Comparison of ENCODE assay signal across 10 cellular contexts in the genomic region with DNA sequence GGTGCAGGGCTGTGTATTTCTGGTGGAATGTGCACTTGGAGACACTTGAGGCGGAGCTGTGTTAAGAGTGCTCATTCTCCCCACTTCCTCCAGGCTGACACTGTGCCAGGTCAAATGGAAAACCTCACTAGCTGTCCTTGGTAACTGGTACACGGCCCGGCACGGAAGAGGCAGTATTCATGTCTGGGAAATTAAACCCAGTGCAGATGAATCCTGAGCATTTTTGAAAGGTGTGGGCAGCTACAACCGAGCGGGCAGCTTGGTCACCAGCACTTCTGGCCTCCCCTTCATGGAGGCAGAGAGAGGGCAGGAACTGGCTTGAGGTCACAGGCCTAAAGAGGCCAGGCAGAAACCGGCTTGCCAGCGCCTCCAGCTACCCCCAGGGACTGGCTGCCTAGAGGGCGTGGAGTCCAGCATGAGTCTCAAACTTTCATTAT. TPM values are rescaled to one million over a fixed set of nuclear protein-coding genes. Genes with fewer than 3 reads are reported as not detected.
A peak's percentile ranks its signal among the peaks of the same experiment; 100 is the strongest.
DNase-seq lines count a peak whose midpoint lies in the region; ATAC-seq, FAIRE-seq and TF ChIP-seq lines count a peak whose summit lies in the region.
"Had no signal": no experiment of that assay in that cellular context is flagged by ENCODE, and none has a peak within 500 bp of the region (broad histone marks: within the 10 kb centered on the region; RNA-seq: fewer than 3 reads in every experiment).

No MANE protein-coding gene starts in this region.

- no peak for FAIRE-seq in GM12878 (lab: Jason Lieb, UNC)

- TF ChIP-seq POLR2A in GM12878 (IDR thresholded peaks at IDR 0.05; ENCODE audit: low read depth, low read length) = no peak

- H3K4me1 Mint-ChIP-seq in CD4-positive, CD25-positive, alpha-beta regulatory T cell = peaks cover 0 to 52% (median 30%) of the 10 kb centered on the region in 4 donors
- peaks cover 18 to 44% (median 37%) of the 10 kb centered on the region in 4 donors for H3K4me1 Mint-ChIP-seq in naive thymus-derived CD8-positive, alpha-beta T cell

- no peaks in the 10 kb centered on the region for H3K9me3 ChIP-seq in CD4-positive, CD25-positive, alpha-beta regulatory T cell (ENCODE audit: control insufficient read depth in 2 of 2, low read length in 2 of 2)
- H3K9me3 ChIP-seq in HUES64 (ENCODE audit: insufficient read depth, low read depth, low read length) = no peaks in the 10 kb centered on the region
- H3K9me3 ChIP-seq in GM12878 (replicated peaks; ENCODE audit: control insufficient read depth, insufficient read depth, low read length) = no peaks in the 10 kb centered on the region

- H3K4me3 ChIP-seq in CD4-positive, CD25-positive, alpha-beta regulatory T cell (ENCODE audit: low read depth, low read length) = peak overlapping the region; percentile 77
- H3K4me3 ChIP-seq in HUES64 (ENCODE audit: low read length) (peak overlapping the region; percentile 99; the same call in 1 of the 2 replicates), GM12878 (peak overlapping the region; percentile 89)

- H4K20me1 ChIP-seq in GM12878 (ENCODE audit: control insufficient read depth, insufficient read depth) = peaks cover 2% of the 10 kb centered on the region; the same call in 1 of the 2 replicates

- no peak for TF ChIP-seq EP300 in GM12878 (IDR thresholded peaks at IDR 0.05; ENCODE audit: borderline replicate concordance in 1 of 2, control insufficient read depth in 1 of 2, low read depth in 2 of 2, low read length in 2 of 2)

- intact Hi-C loops in GM12878 (cut with micrococcal nuclease; ENCODE audit: unreplicated experiment) = loop anchor here (5.0 to 10.0 kb wide), 2 partner anchors 151 to 299 kb away; no protein-coding TSS in a partner anchor

- CTCF ChIA-PET in GM12878 (lab: Yijun Ruan, JAX) = interaction anchor here (0.8 kb wide), 1 partner anchor 13 kb away, joined by 3 read pairs; no protein-coding TSS in a partner anchor

- peaks cover 33% of the 10 kb centered on the region for H3K36me3 ChIP-seq in CD4-positive, CD25-positive, alpha-beta regulatory T cell (ENCODE audit: control insufficient read depth, insufficient read depth, low read length)
- H3K36me3 ChIP-seq in HUES64 (ENCODE audit: insufficient read depth, low read length) (peaks cover 48% of the 10 kb centered on the region), GM12878 (ENCODE audit: control insufficient read depth in 2 of 2, insufficient read depth in 2 of 2, low read length in 1 of 2) (peaks cover 12 to 18% of the 10 kb centered on the region in 2 experiments; a peak in 3 of 4 replicates)

- peak overlapping the region; percentile 53 for H3K4me2 ChIP-seq in GM12878 (ENCODE audit: control insufficient read depth, insufficient read depth)

- peaks cover 19% of the 10 kb centered on the region for H3K79me2 ChIP-seq in GM12878 (ENCODE audit: control insufficient read depth, insufficient read depth, low read length)

- BruUV-seq in GM12878 (replicated peaks; lab: Mats Ljungman, UMichigan) = no TSS peak

- SMC1A ChIA-PET in GM12878 (lab: Charles Lee; ENCODE audit: uncharacterized antibody, unreplicated experiment) = interaction anchor here (0.5 to 1.4 kb wide), 5 partner anchors 19 to 250 kb away, joined by 3 to 4 read pairs (median 3); no protein-coding TSS in a partner anchor

- POLR2A ChIA-PET in GM12878 (lab: Charles Lee) = interaction anchor here (1.3 to 2.5 kb wide), 2 partner anchors 29 to 49 kb away, joined by 3 to 11 read pairs; partner anchors contain the start of gene TERT
- POLR2A ChIA-PET in naive thymus-derived CD8-positive, alpha-beta T cell (lab: Charles Lee) = interaction anchor here (1.2 to 2.2 kb wide), 3 partner anchors 28 to 42 kb away, joined by 4 to 17 read pairs (median 16); no protein-coding TSS in a partner anchor

- H3K4me1 ChIP-seq in CD4-positive, CD25-positive, alpha-beta regulatory T cell (ENCODE audit: control insufficient read depth, insufficient read depth, low read length, poor library complexity, severe bottlenecking) = peaks cover 30% of the 10 kb centered on the region
- H3K4me1 ChIP-seq in HUES64 (ENCODE audit: insufficient read depth, low read length) (no peaks in the 10 kb centered on the region), GM12878 (ENCODE audit: control insufficient read depth, insufficient read depth, low read length) (peaks cover 28% of the 10 kb centered on the region)

- WGBS in HUES64 = 96% methylated on average over 9 of the region's 9 CpGs
- WGBS in GM12878 (ENCODE audit: insufficient coverage, insufficient replicate concordance, low lambda C conversion rate, missing lambda C conversion rate) = 26% methylated on average over 9 of the region's 9 CpGs

- peaks cover 17% of the 10 kb centered on the region for H3K36me3 Mint-ChIP-seq in CD4-positive, CD25-positive, alpha-beta regulatory T cell
- H3K36me3 Mint-ChIP-seq in naive thymus-derived CD8-positive, alpha-beta T cell = peaks cover 3 to 32% (median 7%) of the 10 kb centered on the region in 3 donors

- ATAC-seq in CD4-positive, CD25-positive, alpha-beta regulatory T cell (ENCODE audit: low read depth in 2 of 2) = no peak
- ATAC-seq in GM12878 (peak; percentile 68), HG03280 (IDR thresholded peaks at IDR 0.05; ENCODE audit: unreplicated experiment) (no peak), HG02571 (IDR thresholded peaks at IDR 0.05; ENCODE audit: unreplicated experiment) (no peak)
- ATAC-seq in naive thymus-derived CD8-positive, alpha-beta T cell = no peak

- no peak overlapping the region for H3K27ac ChIP-seq in CD4-positive, CD25-positive, alpha-beta regulatory T cell (ENCODE audit: insufficient read depth, low read length, poor library complexity, severe bottlenecking)
- H3K27ac ChIP-seq in HUES64 (ENCODE audit: low read depth, low read length) = no peak overlapping the region
- H3K27ac ChIP-seq in GM12878 (ENCODE audit: control insufficient read depth, insufficient read depth) = no peak overlapping the region
- H3K27ac ChIP-seq: HL-60 had no signal

- H3K27ac Mint-ChIP-seq in CD4-positive, CD25-positive, alpha-beta regulatory T cell = peak overlapping the region in 1 of 3 donors; percentile 89
- peak overlapping the region in 5 of 10 donors; percentile 34 to 76 (median 53) for H3K27ac Mint-ChIP-seq in naive thymus-derived CD8-positive, alpha-beta T cell

- H3K27me3 ChIP-seq in CD4-positive, CD25-positive, alpha-beta regulatory T cell (ENCODE audit: control insufficient read depth, insufficient read depth, low read length) = no peaks in the 10 kb centered on the region
- H3K27me3 ChIP-seq in HUES64 (ENCODE audit: insufficient read depth, low read length) (no peaks in the 10 kb centered on the region), GM12878 (replicated peaks in 1 of 2; ENCODE audit: control insufficient read depth in 2 of 2, insufficient read depth in 2 of 2, low read length in 1 of 2) (no peaks in the 10 kb centered on the region)

- peak overlapping the region; percentile 91 to 94 (median 92) for H3K4me3 Mint-ChIP-seq in CD4-positive, CD25-positive, alpha-beta regulatory T cell
- peak overlapping the region; percentile 61 to 94 (median 89) for H3K4me3 Mint-ChIP-seq in naive thymus-derived CD8-positive, alpha-beta T cell

- RAD21 ChIA-PET in GM12878 (lab: Charles Lee; ENCODE audit: unreplicated experiment) = interaction anchor here (1.1 kb wide), 1 partner anchor 47 kb away, joined by 3 read pairs; no protein-coding TSS in a partner anchor

- H3K9ac ChIP-seq in HUES64 (ENCODE audit: low read depth, low read length) (no peak overlapping the region), GM12878 (ENCODE audit: control insufficient read depth, insufficient read depth, low read length) (peak overlapping the region; percentile 87; the same call in 1 of the 2 replicates)

- H3K27me3 Mint-ChIP-seq in CD4-positive, CD25-positive, alpha-beta regulatory T cell = no peaks in the 10 kb centered on the region
- no peaks in the 10 kb centered on the region for H3K27me3 Mint-ChIP-seq in naive thymus-derived CD8-positive, alpha-beta T cell

- no peak for TF ChIP-seq RAD21 in GM12878 (IDR thresholded peaks at IDR 0.05; ENCODE audit: insufficient read depth, low read depth, low read length)

- no peak for DNase-seq in CD4-positive, CD25-positive, alpha-beta regulatory T cell
- no peak for DNase-seq in GM12878 (ENCODE audit: low read depth, low spot score)
- no peak for DNase-seq in naive thymus-derived CD8-positive, alpha-beta T cell
- no peak for DNase-seq in MV-4-11 (lab: John Stamatoyannopoulos, UW)
- no peak for DNase-seq in G401 (ENCODE audit: low spot score)

- no peak for TF ChIP-seq CTCF in GM12878 (IDR thresholded peaks at IDR 0.05 in 2 of 3, conservative IDR thresholded peaks at IDR 0.05 in 1 of 3; ENCODE audit: control insufficient read depth in 2 of 3, extremely low read depth in 1 of 3, insufficient read depth in 1 of 3, low read depth in 3 of 3, low read length in 3 of 3)

- H2AFZ ChIP-seq in GM12878 (ENCODE audit: control insufficient read depth, low read depth, low read length) = no peak overlapping the region

- no peaks in the 10 kb centered on the region for H3K9me3 Mint-ChIP-seq in CD4-positive, CD25-positive, alpha-beta regulatory T cell
- H3K9me3 Mint-ChIP-seq in naive thymus-derived CD8-positive, alpha-beta T cell = no peaks in the 10 kb centered on the region

- in situ Hi-C loops in GM12878 (cut with MboI) (no loop called here), G401 (cut with HindIII; ENCODE audit: low sequenced_read_pairs) (no loop called here)

RNA-seq across cellular contexts. Expression of gene CLPTM1L, which starts 1.6 kb away (rescaled TPM):
- total RNA-seq in CD4-positive, CD25-positive, alpha-beta regulatory T cell = 104 TPM
- polyA plus RNA-seq in CD4-positive, CD25-positive, alpha-beta regulatory T cell = 10 to 100 TPM; 25.3 to 60.8 (median 46.2) TPM
- polyA plus RNA-seq in HUES64 (2013, experiment 1 of 2) = 111 TPM
- polyA plus RNA-seq in HUES64 (2013, experiment 2 of 2) = 101 TPM
- 93.2 and 118 TPM in 2 replicates for total RNA-seq in GM12878 (2013; cell fraction: nucleolus; rRNA removed)
- 266 and 278 TPM in 2 replicates for total RNA-seq in GM12878 (2014; rRNA removed)
- total RNA-seq in GM12878 (2014; rRNA removed; fragmentation: Illumina TruSeq; extraction: Trizol) = 142 and 171 TPM in 2 replicates
- 140 and 147 TPM in 2 replicates for total RNA-seq in GM12878 (2021)
- polyA plus RNA-seq in GM12878 (2011; ENCODE audit: low read depth) = 72.4 TPM
- polyA plus RNA-seq in GM12878 (2011; rRNA removed) = 80.8 and 124 TPM in 2 replicates
- polyA plus RNA-seq in GM12878 (2011; cell fraction: cytosol; rRNA removed) = 135 and 191 TPM in 2 replicates
- 148 and 184 TPM in 2 replicates for polyA plus RNA-seq in GM12878 (2011; cell fraction: nucleus; rRNA removed)
- polyA plus RNA-seq in GM12878 (2012) = 82.8 and 110 TPM in 2 replicates
- polyA plus RNA-seq in GM12878 (2014; fragmentation: Illumina TruSeq; extraction: Trizol) = 87.8 and 163 TPM in 2 replicates
- 10 to 100 TPM in 1 of 2 experiments, 1 to 10 TPM in 1; 2.9 to 22.8 TPM for polyA plus RNA-seq in GM12878 (2014; fragmentation: Nextera tagmentation; extraction: Ambion mirVana)
- 195 and 219 TPM in 2 replicates for polyA plus RNA-seq in GM12878 (2014; rRNA removed)
- 10 to 100 TPM; 34.2 to 39.9 TPM for polyA plus RNA-seq in GM12878 (2016; fragmentation: Nextera tagmentation; extraction: Ambion mirVana)
- polyA minus RNA-seq in GM12878 (2011; rRNA and poly(A)+ RNA removed) = 125 and 188 TPM in 2 replicates
- 55.8 and 65.4 TPM in 2 replicates for polyA minus RNA-seq in GM12878 (2011; cell fraction: cytosol; rRNA and poly(A)+ RNA removed)
- 43.2 and 68.0 TPM in 2 replicates for polyA minus RNA-seq in GM12878 (2011; cell fraction: nucleus; rRNA and poly(A)+ RNA removed)
- total RNA-seq in naive thymus-derived CD8-positive, alpha-beta T cell = 10 to 100 TPM; 67.2 to 70.1 TPM
- polyA plus RNA-seq in naive thymus-derived CD8-positive, alpha-beta T cell = 10 to 100 TPM; 24.9 to 66.4 (median 49.7) TPM
- 177 and 229 TPM in 2 replicates for total RNA-seq in G401 (2014; rRNA removed; shearing (Covaris generic))

RNA-seq across cellular contexts. Expression of gene TERT, which starts 48.5 kb away (rescaled TPM):
- 0.22 TPM for total RNA-seq in CD4-positive, CD25-positive, alpha-beta regulatory T cell
- polyA plus RNA-seq in CD4-positive, CD25-positive, alpha-beta regulatory T cell = not detected
- polyA plus RNA-seq in HUES64 (2013, experiment 1 of 2) = 9.0 TPM
- 8.8 TPM for polyA plus RNA-seq in HUES64 (2013, experiment 2 of 2)
- total RNA-seq in GM12878 (2013; cell fraction: nucleolus; rRNA removed) = 29.3 and 36.2 TPM in 2 replicates
- 8.6 and 9.0 TPM in 2 replicates for total RNA-seq in GM12878 (2014; rRNA removed)
- 3.4 and 3.5 TPM in 2 replicates for total RNA-seq in GM12878 (2014; rRNA removed; fragmentation: Illumina TruSeq; extraction: Trizol)
- 14.8 and 21.5 TPM in 2 replicates for total RNA-seq in GM12878 (2021)
- 0.05 TPM for polyA plus RNA-seq in GM12878 (2011; ENCODE audit: low read depth)
- polyA plus RNA-seq in GM12878 (2011; rRNA removed) = 2.4 and 3.8 TPM in 2 replicates
- polyA plus RNA-seq in GM12878 (2011; cell fraction: cytosol; rRNA removed) = 4.6 and 8.2 TPM in 2 replicates
- 52.7 and 80.1 TPM in 2 replicates for polyA plus RNA-seq in GM12878 (2011; cell fraction: nucleus; rRNA removed)
- 0.95 and 1.0 TPM in 2 replicates for polyA plus RNA-seq in GM12878 (2012)
- polyA plus RNA-seq in GM12878 (2014; fragmentation: Illumina TruSeq; extraction: Trizol) = 0.57 and 2.4 TPM in 2 replicates
- polyA plus RNA-seq in GM12878 (2014; fragmentation: Nextera tagmentation; extraction: Ambion mirVana) = under 1 TPM; 0.08 to 0.55 TPM
- 17.4 and 17.8 TPM in 2 replicates for polyA plus RNA-seq in GM12878 (2014; rRNA removed)
- polyA plus RNA-seq in GM12878 (2016; fragmentation: Nextera tagmentation; extraction: Ambion mirVana) = 1 to 10 TPM; 6.1 to 6.5 TPM
- 1.9 and 5.6 TPM in 2 replicates for polyA minus RNA-seq in GM12878 (2011; rRNA and poly(A)+ RNA removed)
- polyA minus RNA-seq in GM12878 (2011; cell fraction: cytosol; rRNA and poly(A)+ RNA removed) = 3.5 and 6.3 TPM in 2 replicates
- 10.5 and 15.5 TPM in 2 replicates for polyA minus RNA-seq in GM12878 (2011; cell fraction: nucleus; rRNA and poly(A)+ RNA removed)
- under 1 TPM in 1 of 2 experiments, not detected in 1; 0.14 TPM for total RNA-seq in naive thymus-derived CD8-positive, alpha-beta T cell
- polyA plus RNA-seq in naive thymus-derived CD8-positive, alpha-beta T cell = under 1 TPM in 1 of 3 donors, not detected in 2; 0.12 TPM
- 0.85 and 1.5 TPM in 2 replicates for total RNA-seq in G401 (2014; rRNA removed; shearing (Covaris generic))
- total RNA-seq: mucosa of gallbladder had no signal
